Comparison of ENCODE assay signal across 9 cellular contexts in genomic region chr7:131502810-131503545, GRCh38. TPM values are rescaled to one million over a fixed set of nuclear protein-coding genes. Genes with fewer than 3 reads are reported as not detected.
DNase-seq lines count a peak whose midpoint lies in the region; ATAC-seq, FAIRE-seq and TF ChIP-seq lines count a peak whose summit lies in the region.
"Had no signal": no experiment of that assay in that cellular context is flagged by ENCODE, and none has a peak within 500 bp of the region (broad histone marks: within the 10 kb centered on the region; RNA-seq: fewer than 3 reads in every experiment).

No MANE protein-coding gene starts in this region.

- intact Hi-C loops in heart right ventricle (cut with DNase I): loop anchor here in 1 of 10 donors (10.0 kb wide), 1 partner anchor 388 kb away; no protein-coding TSS in a partner anchor
- intact Hi-C loops in posterior vena cava (cut with DNase I): no loop called here

- WGBS in heart right ventricle, 2 donors: 44 to 46% methylated on average over 10 of the region's 10 CpGs

- H3K4me3 Mint-ChIP-seq in stimulated activated naive B cell treated with anti-CD40 and anti-IgM and Interleukin-4, amounts not matched to agents 10 μg/mL and 1 μg/mL and 100 μg/mL, for 72 hours: no peak overlapping the region
- H3K4me3 Mint-ChIP-seq: activated naive CD4-positive, alpha-beta T cell treated with anti-CD3 and anti-CD28 coated beads, Interleukin-2, amount 50 U/mL, for 24 hours had no signal

- DNase-seq in MG63: peak; percentile 54
- peak; percentile 53 for DNase-seq in WERI-Rb-1
- DNase-seq in heart right ventricle: peak; percentile 72 to 73
- DNase-seq in stimulated activated naive B cell treated with anti-CD40 and anti-IgM and Interleukin-4, amounts not matched to agents 10 μg/mL and 1 μg/mL and 100 μg/mL, for 72 hours: no peak
- no peak for DNase-seq in D721Med (ENCODE audit: insufficient read length, low spot score)
- DNase-seq in DMS114 treated with DMSO at 0.1 percent for 48 hours (lab: John Stamatoyannopoulos, UW; ENCODE audit: unreplicated experiment): no peak
- no peak for DNase-seq in posterior vena cava (ENCODE audit: low spot score)

- ATAC-seq in heart right ventricle: peak; percentile 51 to 80 (median 71)
- ATAC-seq in stimulated activated naive B cell treated with anti-CD40 and anti-IgM and Interleukin-4, amounts not matched to agents 10 μg/mL and 1 μg/mL and 100 μg/mL, for 72 hours (replicated peaks): no peak

- no peaks in the 10 kb centered on the region for H3K9me3 Mint-ChIP-seq in stimulated activated naive B cell treated with anti-CD40 and anti-IgM and Interleukin-4, amounts not matched to agents 10 μg/mL and 1 μg/mL and 100 μg/mL, for 72 hours
- H3K9me3 Mint-ChIP-seq: activated naive CD4-positive, alpha-beta T cell treated with anti-CD3 and anti-CD28 coated beads, Interleukin-2, amount 50 U/mL, for 24 hours had no signal

- no peaks in the 10 kb centered on the region for H3K9me3 ChIP-seq in MG63
- H3K9me3 ChIP-seq in WERI-Rb-1 (ENCODE audit: severe bottlenecking): no peaks in the 10 kb centered on the region
- H3K9me3 ChIP-seq in heart right ventricle: no peaks in the 10 kb centered on the region

- peaks cover 23 to 25% of the 10 kb centered on the region in 2 donors for H3K4me1 Mint-ChIP-seq in stimulated activated naive B cell treated with anti-CD40 and anti-IgM and Interleukin-4, amounts not matched to agents 10 μg/mL and 1 μg/mL and 100 μg/mL, for 72 hours

- FAIRE-seq in D721Med (lab: Jason Lieb, UNC): no peak

- no peaks in the 10 kb centered on the region; the same call in 1 of the 2 replicates for H3K36me3 ChIP-seq in MG63
- peaks cover 65% of the 10 kb centered on the region for H3K36me3 ChIP-seq in WERI-Rb-1
- H3K36me3 ChIP-seq in heart right ventricle: peaks cover 0 to 99% (median 17%) of the 10 kb centered on the region in 9 donors

- H3K4me3 ChIP-seq in MG63: no peak overlapping the region
- H3K4me3 ChIP-seq in WERI-Rb-1 (ENCODE audit: low read depth, low read length): peak overlapping the region; percentile 26
- no peak overlapping the region for H3K4me3 ChIP-seq in heart right ventricle

- TF ChIP-seq CTCF in WERI-Rb-1 (IDR thresholded peaks at IDR 0.05; ENCODE audit: low read depth, low read length) (no peak), heart right ventricle (IDR thresholded peaks at IDR 0.05) (no peak), D721Med (IDR thresholded peaks at IDR 0.05; ENCODE audit: insufficient read depth, missing control alignments) (no peak)

- H3K27me3 Mint-ChIP-seq in stimulated activated naive B cell treated with anti-CD40 and anti-IgM and Interleukin-4, amounts not matched to agents 10 μg/mL and 1 μg/mL and 100 μg/mL, for 72 hours: peaks cover 1% of the 10 kb centered on the region in 2 donors
- H3K27me3 Mint-ChIP-seq: activated naive CD4-positive, alpha-beta T cell treated with anti-CD3 and anti-CD28 coated beads, Interleukin-2, amount 50 U/mL, for 24 hours had no signal

- peak overlapping the region; percentile 94 for H3K27ac ChIP-seq in WERI-Rb-1
- H3K27ac ChIP-seq in heart right ventricle: peak overlapping the region; percentile 47 to 91 (median 64)
- H3K27ac ChIP-seq: parathyroid adenoma had no signal

- no peaks in the 10 kb centered on the region for H3K27me3 ChIP-seq in MG63
- no peaks in the 10 kb centered on the region for H3K27me3 ChIP-seq in WERI-Rb-1 (ENCODE audit: insufficient read depth, low read depth, severe bottlenecking)
- no peaks in the 10 kb centered on the region for H3K27me3 ChIP-seq in heart right ventricle

- peak overlapping the region; percentile 17 for H3K27ac Mint-ChIP-seq in stimulated activated naive B cell treated with anti-CD40 and anti-IgM and Interleukin-4, amounts not matched to agents 10 μg/mL and 1 μg/mL and 100 μg/mL, for 72 hours
- H3K27ac Mint-ChIP-seq: activated naive CD4-positive, alpha-beta T cell treated with anti-CD3 and anti-CD28 coated beads, Interleukin-2, amount 50 U/mL, for 24 hours had no signal

- peaks cover 3 to 9% of the 10 kb centered on the region in 2 donors for H3K36me3 Mint-ChIP-seq in stimulated activated naive B cell treated with anti-CD40 and anti-IgM and Interleukin-4, amounts not matched to agents 10 μg/mL and 1 μg/mL and 100 μg/mL, for 72 hours
- H3K36me3 Mint-ChIP-seq: activated naive CD4-positive, alpha-beta T cell treated with anti-CD3 and anti-CD28 coated beads, Interleukin-2, amount 50 U/mL, for 24 hours had no signal

- peaks cover 12 to 53% (median 41%) of the 10 kb centered on the region in 9 donors for H3K4me1 ChIP-seq in heart right ventricle

RNA-seq across cellular contexts. Expression of gene PODXL, which starts 53.5 kb away (rescaled TPM):
- total RNA-seq in MG63 (2014; rRNA removed; shearing (Covaris generic); ENCODE audit: low replicate concordance): 1.0 and 1.2 TPM in 2 replicates
- total RNA-seq in heart right ventricle (100 to 1,000 TPM in 1 of 10 donors, 10 to 100 TPM in 9; 43.7 to 162 (median 71.0) TPM), posterior vena cava (10 to 100 TPM; 41.9 to 46.7 TPM)
- 10 to 100 TPM; 34.4 to 41.3 TPM for polyA plus RNA-seq in heart right ventricle

Comparison
In these comparisons a context has a peak if more than half of its experiments do, and no peak if none do; other contexts are left out.
1. DNase-seq: peak in MG63 (single experiment), WERI-Rb-1 (single experiment) and heart right ventricle (2 of 2); none in stimulated activated naive B cell treated with anti-CD40 and anti-IgM and Interleukin-4, amounts not matched to agents 10 μg/mL and 1 μg/mL and 100 μg/mL, for 72 hours (single experiment), D721Med (single experiment), DMS114 treated with DMSO at 0.1 percent for 48 hours (single experiment) and posterior vena cava (single experiment).
2. ATAC-seq: peak in heart right ventricle (8 of 8); none in stimulated activated naive B cell treated with anti-CD40 and anti-IgM and Interleukin-4, amounts not matched to agents 10 μg/mL and 1 μg/mL and 100 μg/mL, for 72 hours (0 of 2).
3. RNA of gene PODXL, which starts 53.5 kb away (total RNA-seq): 43.7 to 162 TPM in heart right ventricle and 41.9 to 46.7 TPM in posterior vena cava; 1.0 to 1.2 TPM in MG63; every median in the first group is over 10 times any median in the second.